1 cellular context compared by ENCODE assay signal in genomic region chr17:47949197-47949759, GRCh38.
TF ChIP-seq lines count a peak whose summit lies in the region.

No MANE protein-coding gene starts in this region.

TF ChIP-seq in HepG2, 621 proteins besides CTCF, POLR2A, EP300 and RAD21 (continued from another document and continues in another):
- TF ChIP-seq TEAD2 (CRISPR knock-in tag; IDR thresholded peaks at IDR 0.05) (no peak), ZNF484 (CRISPR knock-in tag; IDR thresholded peaks at IDR 0.05; ENCODE audit: borderline replicate concordance, low read depth) (no peak), NFYC (CRISPR knock-in tag; IDR thresholded peaks at IDR 0.05) (no peak; the same call in 1 of the 2 replicates), NFE2L1 (CRISPR knock-in tag; IDR thresholded peaks at IDR 0.05; ENCODE audit: borderline replicate concordance) (no peak), NCOR1 (IDR thresholded peaks at IDR 0.05; ENCODE audit: borderline replicate concordance, low read length) (0 out of 2 replicates have a peak, but pooled peaks have one; percentile 0), ZNF430 (CRISPR knock-in tag; IDR thresholded peaks at IDR 0.05) (peak; percentile 58; the same call in 1 of the 2 replicates), NFE2L2 (IDR thresholded peaks at IDR 0.05; ENCODE audit: low read length) (no peak), CENPX (CRISPR knock-in tag; IDR thresholded peaks at IDR 0.05) (no peak), ZNF75D (CRISPR knock-in tag; IDR thresholded peaks at IDR 0.05; ENCODE audit: borderline replicate concordance) (no peak), ISL2 (CRISPR knock-in tag; IDR thresholded peaks at IDR 0.05) (no peak), MAZ (IDR thresholded peaks at IDR 0.05; ENCODE audit: borderline replicate concordance, low read depth, low read length) (no peak), MAZ (CRISPR knock-in tag; IDR thresholded peaks at IDR 0.05; ENCODE audit: low read depth) (0 out of 2 replicates have a peak, but pooled peaks have one; percentile 29), ZKSCAN8 (CRISPR knock-in tag; IDR thresholded peaks at IDR 0.05; ENCODE audit: borderline replicate concordance) (no peak), KLF16 (CRISPR knock-in tag; IDR thresholded peaks at IDR 0.05) (no peak; a peak in 1 of 4 replicates), MXD3 (CRISPR knock-in tag; IDR thresholded peaks at IDR 0.05) (no peak), THAP11 (CRISPR knock-in tag; IDR thresholded peaks at IDR 0.05) (no peak; the same call in 1 of the 2 replicates), CBX1 (IDR thresholded peaks at IDR 0.05; ENCODE audit: low read depth) (peak; percentile 60), ZNF383 (CRISPR knock-in tag; IDR thresholded peaks at IDR 0.05; ENCODE audit: borderline replicate concordance) (no peak), ZNF644 (CRISPR knock-in tag; IDR thresholded peaks at IDR 0.05; ENCODE audit: low read depth) (no peak; the same call in 1 of the 2 replicates), FOSL1 (CRISPR knock-in tag; IDR thresholded peaks at IDR 0.05; ENCODE audit: borderline replicate concordance) (no peak), HOXA7 (CRISPR knock-in tag; IDR thresholded peaks at IDR 0.05) (no peak), NR2F2 (IDR thresholded peaks at IDR 0.05; ENCODE audit: borderline replicate concordance, low read depth) (no peak; the same call in 1 of the 2 replicates), SRSF4 (IDR thresholded peaks at IDR 0.05; ENCODE audit: low read depth, low read length, poor library complexity, severe bottlenecking) (no peak), RFXAP (CRISPR knock-in tag; IDR thresholded peaks at IDR 0.05; ENCODE audit: borderline replicate concordance) (0 out of 2 replicates have a peak, but pooled peaks have one; percentile 10), MEIS2 (CRISPR knock-in tag; IDR thresholded peaks at IDR 0.05) (no peak), ZNF7 (CRISPR knock-in tag; IDR thresholded peaks at IDR 0.05) (no peak), ZNF251 (CRISPR knock-in tag; IDR thresholded peaks at IDR 0.05) (no peak), ZMYM2 (CRISPR knock-in tag; IDR thresholded peaks at IDR 0.05) (no peak), ZNF121 (CRISPR knock-in tag; IDR thresholded peaks at IDR 0.05) (no peak), ZNF230 (CRISPR knock-in tag; IDR thresholded peaks at IDR 0.05) (no peak; the same call in 1 of the 2 replicates), MXD4 (CRISPR knock-in tag; IDR thresholded peaks at IDR 0.05) (no peak), NR2F1 (CRISPR knock-in tag; IDR thresholded peaks at IDR 0.05) (0 out of 4 replicates have a peak, but pooled peaks of 1 of the 2 experiments have one; percentile 13), ZSCAN9 (CRISPR knock-in tag; IDR thresholded peaks at IDR 0.05; ENCODE audit: borderline replicate concordance) (no peak; the same call in 1 of the 2 replicates), KLF13 (CRISPR knock-in tag; IDR thresholded peaks at IDR 0.05) (no peak), ZNF343 (CRISPR knock-in tag; IDR thresholded peaks at IDR 0.05) (no peak; the same call in 1 of the 2 replicates), MAFF (IDR thresholded peaks at IDR 0.05; ENCODE audit: low read depth, low read length) (no peak), SRF (IDR thresholded peaks at IDR 0.05; ENCODE audit: low read depth, low read length) (0 out of 2 replicates have a peak, but pooled peaks have one; percentile 9), REXO4 (CRISPR knock-in tag; IDR thresholded peaks at IDR 0.05; ENCODE audit: borderline replicate concordance) (no peak), ZMAT3 (CRISPR knock-in tag; conservative IDR thresholded peaks at IDR 0.05) (peak; percentile 74; the same call in 1 of the 2 replicates), ZNF260 (CRISPR knock-in tag; IDR thresholded peaks at IDR 0.05; ENCODE audit: borderline replicate concordance, low read depth) (no peak), CREBL2 (CRISPR knock-in tag; IDR thresholded peaks at IDR 0.05; ENCODE audit: borderline replicate concordance) (peak; percentile 87; the same call in 1 of the 2 replicates), ZSCAN25 (CRISPR knock-in tag; IDR thresholded peaks at IDR 0.05) (peak; percentile 86), ZNF530 (CRISPR knock-in tag; IDR thresholded peaks at IDR 0.05; ENCODE audit: low read depth) (no peak), RAD51 (IDR thresholded peaks at IDR 0.05; ENCODE audit: borderline replicate concordance) (no peak), TMF1 (CRISPR knock-in tag; IDR thresholded peaks at IDR 0.05; ENCODE audit: low read depth) (no peak), PPARG (CRISPR knock-in tag; conservative IDR thresholded peaks at IDR 0.05) (no peak; the same call in 1 of the 2 replicates), SKI (IDR thresholded peaks at IDR 0.05; ENCODE audit: partially characterized antibody) (no peak), ZNF703 (CRISPR knock-in tag; IDR thresholded peaks at IDR 0.05; ENCODE audit: borderline replicate concordance) (no peak), ELF4 (CRISPR knock-in tag; IDR thresholded peaks at IDR 0.05; ENCODE audit: borderline replicate concordance) (no peak), KLF9 (CRISPR knock-in tag; IDR thresholded peaks at IDR 0.05; ENCODE audit: low read depth) (no peak), PAWR (CRISPR knock-in tag; IDR thresholded peaks at IDR 0.05; ENCODE audit: borderline replicate concordance) (no peak), SRSF9 (IDR thresholded peaks at IDR 0.05; ENCODE audit: borderline replicate concordance, insufficient read depth, low read depth, low read length, poor library complexity, severe bottlenecking) (no peak), ZNF354B (CRISPR knock-in tag; IDR thresholded peaks at IDR 0.05) (no peak), RBFOX2 (IDR thresholded peaks at IDR 0.05; ENCODE audit: low read depth, low read length) (0 out of 2 replicates have a peak, but pooled peaks have one; percentile 12), ZNF207 (IDR thresholded peaks at IDR 0.05; ENCODE audit: borderline replicate concordance) (no peak), DNMT3B (CRISPR knock-in tag; conservative IDR thresholded peaks at IDR 0.05) (0 out of 2 replicates have a peak, but pooled peaks have one; percentile 61), NBN (conservative IDR thresholded peaks at IDR 0.05) (no peak), ZNF362 (CRISPR knock-in tag; IDR thresholded peaks at IDR 0.05; ENCODE audit: borderline replicate concordance) (no peak), CCDC6 (CRISPR knock-in tag; IDR thresholded peaks at IDR 0.05) (peak; percentile 77), ATM (IDR thresholded peaks at IDR 0.05; ENCODE audit: borderline replicate concordance) (no peak), SALL1 (CRISPR knock-in tag; IDR thresholded peaks at IDR 0.05) (peak; percentile 57; the same call in 1 of the 2 replicates), ZNF589 (CRISPR knock-in tag; conservative IDR thresholded peaks at IDR 0.05) (no peak), ZNF563 (CRISPR knock-in tag; IDR thresholded peaks at IDR 0.05) (0 out of 2 replicates have a peak, but pooled peaks have one; percentile 19), ZNF839 (CRISPR knock-in tag; IDR thresholded peaks at IDR 0.05; ENCODE audit: borderline replicate concordance) (no peak)
- TF ChIP-seq, protein P1, sequence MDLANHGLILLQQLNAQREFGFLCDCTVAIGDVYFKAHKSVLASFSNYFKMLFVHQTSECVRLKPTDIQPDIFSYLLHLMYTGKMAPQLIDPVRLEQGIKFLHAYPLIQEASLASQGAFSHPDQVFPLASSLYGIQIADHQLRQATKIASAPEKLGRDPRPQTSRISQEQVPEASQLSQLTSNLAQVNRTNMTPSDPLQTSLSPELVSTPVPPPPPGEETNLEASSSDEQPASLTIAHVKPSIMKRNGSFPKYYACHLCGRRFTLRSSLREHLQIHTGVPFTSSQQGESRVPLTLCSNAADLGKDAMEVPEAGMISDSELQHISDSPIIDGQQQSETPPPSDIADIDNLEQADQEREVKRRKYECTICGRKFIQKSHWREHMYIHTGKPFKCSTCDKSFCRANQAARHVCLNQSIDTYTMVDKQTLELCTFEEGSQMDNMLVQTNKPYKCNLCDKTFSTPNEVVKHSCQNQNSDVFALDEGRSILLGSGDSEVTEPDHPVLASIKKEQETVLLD (CRISPR knock-in tag; IDR thresholded peaks at IDR 0.05; ENCODE audit: low read depth): no peak
- TF ChIP-seq, protein P2, sequence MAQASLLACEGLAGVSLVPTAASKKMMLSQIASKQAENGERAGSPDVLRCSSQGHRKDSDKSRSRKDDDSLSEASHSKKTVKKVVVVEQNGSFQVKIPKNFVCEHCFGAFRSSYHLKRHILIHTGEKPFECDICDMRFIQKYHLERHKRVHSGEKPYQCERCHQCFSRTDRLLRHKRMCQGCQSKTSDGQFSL (CRISPR knock-in tag; IDR thresholded peaks at IDR 0.05): 0 out of 2 replicates have a peak, but pooled peaks have one; percentile 54
- TF ChIP-seq, protein P3, sequence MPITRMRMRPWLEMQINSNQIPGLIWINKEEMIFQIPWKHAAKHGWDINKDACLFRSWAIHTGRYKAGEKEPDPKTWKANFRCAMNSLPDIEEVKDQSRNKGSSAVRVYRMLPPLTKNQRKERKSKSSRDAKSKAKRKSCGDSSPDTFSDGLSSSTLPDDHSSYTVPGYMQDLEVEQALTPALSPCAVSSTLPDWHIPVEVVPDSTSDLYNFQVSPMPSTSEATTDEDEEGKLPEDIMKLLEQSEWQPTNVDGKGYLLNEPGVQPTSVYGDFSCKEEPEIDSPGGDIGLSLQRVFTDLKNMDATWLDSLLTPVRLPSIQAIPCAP (CRISPR knock-in tag; IDR thresholded peaks at IDR 0.05; ENCODE audit: low read depth): no peak
- TF ChIP-seq, protein P4, sequence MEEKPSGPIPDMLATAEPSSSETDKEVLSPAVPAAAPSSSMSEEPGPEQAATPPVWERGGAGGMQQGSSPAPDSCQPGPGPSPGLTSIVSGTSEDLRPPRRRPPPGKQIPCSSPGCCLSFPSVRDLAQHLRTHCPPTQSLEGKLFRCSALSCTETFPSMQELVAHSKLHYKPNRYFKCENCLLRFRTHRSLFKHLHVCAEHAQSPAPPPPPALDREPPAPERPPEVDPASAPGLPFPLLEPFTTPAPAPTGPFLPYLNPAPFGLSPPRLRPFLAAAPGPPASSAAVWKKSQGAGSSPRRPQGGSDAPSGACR (CRISPR knock-in tag; IDR thresholded peaks at IDR 0.05): 0 out of 2 replicates have a peak, but pooled peaks have one; percentile 16
- TF ChIP-seq, protein P5, sequence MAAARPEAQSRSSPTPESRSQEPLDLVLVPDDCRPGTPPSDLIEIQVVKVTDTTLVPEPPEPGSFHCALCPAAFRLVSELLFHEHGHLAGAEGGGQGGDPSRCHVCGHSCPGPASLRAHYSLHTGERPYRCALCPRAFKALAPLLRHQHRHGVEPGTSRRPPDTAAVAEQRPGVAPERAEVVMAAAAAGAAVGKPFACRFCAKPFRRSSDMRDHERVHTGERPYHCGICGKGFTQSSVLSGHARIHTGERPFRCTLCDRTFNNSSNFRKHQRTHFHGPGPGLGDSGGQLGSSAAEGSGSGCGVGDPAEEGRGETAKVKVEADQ (CRISPR knock-in tag; IDR thresholded peaks at IDR 0.05; ENCODE audit: borderline replicate concordance): 0 out of 2 replicates have a peak, but pooled peaks have one; percentile 30
- TF ChIP-seq, protein P6, sequence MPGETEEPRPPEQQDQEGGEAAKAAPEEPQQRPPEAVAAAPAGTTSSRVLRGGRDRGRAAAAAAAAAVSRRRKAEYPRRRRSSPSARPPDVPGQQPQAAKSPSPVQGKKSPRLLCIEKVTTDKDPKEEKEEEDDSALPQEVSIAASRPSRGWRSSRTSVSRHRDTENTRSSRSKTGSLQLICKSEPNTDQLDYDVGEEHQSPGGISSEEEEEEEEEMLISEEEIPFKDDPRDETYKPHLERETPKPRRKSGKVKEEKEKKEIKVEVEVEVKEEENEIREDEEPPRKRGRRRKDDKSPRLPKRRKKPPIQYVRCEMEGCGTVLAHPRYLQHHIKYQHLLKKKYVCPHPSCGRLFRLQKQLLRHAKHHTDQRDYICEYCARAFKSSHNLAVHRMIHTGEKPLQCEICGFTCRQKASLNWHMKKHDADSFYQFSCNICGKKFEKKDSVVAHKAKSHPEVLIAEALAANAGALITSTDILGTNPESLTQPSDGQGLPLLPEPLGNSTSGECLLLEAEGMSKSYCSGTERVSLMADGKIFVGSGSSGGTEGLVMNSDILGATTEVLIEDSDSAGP (CRISPR knock-in tag; IDR thresholded peaks at IDR 0.05; ENCODE audit: borderline replicate concordance): peak; percentile 71; the same call in 1 of the 2 replicates
- TF ChIP-seq, protein P7, sequence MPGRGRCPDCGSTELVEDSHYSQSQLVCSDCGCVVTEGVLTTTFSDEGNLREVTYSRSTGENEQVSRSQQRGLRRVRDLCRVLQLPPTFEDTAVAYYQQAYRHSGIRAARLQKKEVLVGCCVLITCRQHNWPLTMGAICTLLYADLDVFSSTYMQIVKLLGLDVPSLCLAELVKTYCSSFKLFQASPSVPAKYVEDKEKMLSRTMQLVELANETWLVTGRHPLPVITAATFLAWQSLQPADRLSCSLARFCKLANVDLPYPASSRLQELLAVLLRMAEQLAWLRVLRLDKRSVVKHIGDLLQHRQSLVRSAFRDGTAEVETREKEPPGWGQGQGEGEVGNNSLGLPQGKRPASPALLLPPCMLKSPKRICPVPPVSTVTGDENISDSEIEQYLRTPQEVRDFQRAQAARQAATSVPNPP (CRISPR knock-in tag; IDR thresholded peaks at IDR 0.05): no peak
